ENCODE assay signal across 8 cellular contexts in genomic region chr14:104688755-104689619, GRCh38. TPM values are rescaled to one million over a fixed set of nuclear protein-coding genes. Genes with fewer than 3 reads are reported as not detected.
A peak's percentile ranks its signal among the peaks of the same experiment; 100 is the strongest.
DNase-seq lines count a peak whose midpoint lies in the region; ATAC-seq and TF ChIP-seq lines count a peak whose summit lies in the region.

TSS of gene INF2 (plus strand) at chr14:104689618. CDS start at chr14:104701366, 11,748 bp downstream.

- H3K36me3 Mint-ChIP-seq in nephron (ENCODE audit: low read depth) (no peaks in the 10 kb centered on the region), type B pancreatic cell (no peaks in the 10 kb centered on the region)

- H3K27me3 Mint-ChIP-seq in nephron (ENCODE audit: low read depth) (no peaks in the 10 kb centered on the region), type B pancreatic cell (no peaks in the 10 kb centered on the region)

- POLR2A ChIA-PET in HEK293T (lab: Yijun Ruan, JAX) = interaction anchor here (3.0 kb wide), 1 partner anchor 11 kb away, joined by 21 read pairs; no protein-coding TSS in a partner anchor

- peak within 1 kb of the TSS; percentile 70 to 88 (median 82) for H3K27ac Mint-ChIP-seq in nephron
- H3K27ac Mint-ChIP-seq in type B pancreatic cell = peak within 1 kb of the TSS; percentile 83

- H3K27me3 ChIP-seq in foreskin keratinocyte = no peaks in the 10 kb centered on the region

- peak; percentile 84 for DNase-seq in D341Med (ENCODE audit: low spot score)
- DNase-seq in HEK293T (ENCODE audit: extremely low spot score) = peak; percentile 77
- DNase-seq in OCI-M1 (lab: John Stamatoyannopoulos, UW) = peak; percentile 30
- DNase-seq in activated effector memory CD4-positive, alpha-beta T cell treated with anti-CD3 and anti-CD28 coated beads, Interleukin-2, amount 50 U/mL, for 16 hours = peak; percentile 82
- DNase-seq in foreskin keratinocyte = peak in 1 of 2 donors; percentile 47
- no peak for DNase-seq in type B pancreatic cell (ENCODE audit: extremely low spot score, unreplicated experiment)
- DNase-seq in GF-D8 (lab: John Stamatoyannopoulos, UW) = no peak

- CTCF ChIA-PET in HEK293T (lab: Yijun Ruan, JAX) = no interaction called here

- H3K4me1 ChIP-seq in foreskin keratinocyte = peaks cover 24% of the 10 kb centered on the region

- TF ChIP-seq CTCF in foreskin keratinocyte (conservative IDR thresholded peaks at IDR 0.05) (no peak), nephron (IDR thresholded peaks at IDR 0.05; ENCODE audit: unreplicated experiment in 3 of 3) (peak in 1 of 3 experiments; percentile 22), type B pancreatic cell (conservative IDR thresholded peaks at IDR 0.05) (peak; percentile 29)

- H3K27ac ChIP-seq in foreskin keratinocyte = peak within 1 kb of the TSS; percentile 69

- H3K9me3 Mint-ChIP-seq in nephron = no peaks in the 10 kb centered on the region
- peaks cover 7% of the 10 kb centered on the region for H3K9me3 Mint-ChIP-seq in type B pancreatic cell

- peak within 1 kb of the TSS; percentile 78 to 81 (median 81) for H3K4me3 Mint-ChIP-seq in nephron
- H3K4me3 Mint-ChIP-seq in type B pancreatic cell = peak within 1 kb of the TSS; percentile 79

- peak; percentile 40 for ATAC-seq in foreskin keratinocyte

- H3K4me1 Mint-ChIP-seq in nephron = peaks cover 25% of the 10 kb centered on the region
- peaks cover 15% of the 10 kb centered on the region for H3K4me1 Mint-ChIP-seq in type B pancreatic cell (ENCODE audit: unreplicated experiment)

TF ChIP-seq in HEK293T, 16 proteins besides CTCF, POLR2A, EP300 and RAD21:
- no peak for TF ChIP-seq BHLHE40 (IDR thresholded peaks at IDR 0.05; ENCODE audit: borderline replicate concordance)
- no peak for TF ChIP-seq FOXA1 (IDR thresholded peaks at IDR 0.05)
- no peak for TF ChIP-seq SUZ12 (IDR thresholded peaks at IDR 0.05)
- no peak for TF ChIP-seq ARNT (IDR thresholded peaks at IDR 0.05)
- TF ChIP-seq NFRKB (IDR thresholded peaks at IDR 0.05) = no peak
- TF ChIP-seq ZNF384 (IDR thresholded peaks at IDR 0.05) = no peak
- TF ChIP-seq ELF4 (IDR thresholded peaks at IDR 0.05) = no peak
- no peak for TF ChIP-seq PKNOX1 (IDR thresholded peaks at IDR 0.05)
- TF ChIP-seq SP1 (IDR thresholded peaks at IDR 0.05) = no peak
- no peak for TF ChIP-seq FOXK2 (IDR thresholded peaks at IDR 0.05)

RNA-seq across cellular contexts. Expression of gene INF2, which starts in this region (rescaled TPM):
- 82.1 and 94.5 TPM in 2 replicates for total RNA-seq in foreskin keratinocyte
- polyA plus RNA-seq in foreskin keratinocyte = 88.3 and 101 TPM in 2 replicates
- 45.6 and 78.9 TPM in 2 replicates for total RNA-seq in type B pancreatic cell (ENCODE audit: low replicate concordance)

Comparison
In these comparisons a context has a peak if more than half of its experiments do, and no peak if none do; other contexts are left out.
1. DNase-seq: peak in D341Med (single experiment), HEK293T (single experiment), OCI-M1 (single experiment) and activated effector memory CD4-positive, alpha-beta T cell treated with anti-CD3 and anti-CD28 coated beads, Interleukin-2, amount 50 U/mL, for 16 hours (single experiment); none in type B pancreatic cell (single experiment) and GF-D8 (single experiment).